In genomic region chr7:50519350-50519749, GRCh38 we compare ENCODE assay signal across 3 cellular contexts. TPM values are rescaled to one million over a fixed set of nuclear protein-coding genes. Genes with fewer than 3 reads are reported as not detected.
"Had no signal": no experiment of that assay in that cellular context is flagged by ENCODE, and none has a peak within 500 bp of the region (broad histone marks: within the 10 kb centered on the region; RNA-seq: fewer than 3 reads in every experiment).

No MANE protein-coding gene starts in this region.

RNA-seq across cellular contexts. Expression of gene DDC, which starts 45.9 kb away (rescaled TPM):
- total RNA-seq: HT1080, IMR-90, K562 had no signal
